18 cellular contexts compared by ENCODE assay signal in genomic region chr7:106553446-106553836, GRCh38.
"Had no signal": no experiment of that assay in that cellular context is flagged by ENCODE, and none has a peak within 500 bp of the region (broad histone marks: within the 10 kb centered on the region; RNA-seq: fewer than 3 reads in every experiment).

No MANE protein-coding gene starts in this region.

- H3K4me1 Mint-ChIP-seq: activated CD4-positive, alpha-beta memory T cell treated with anti-CD3 and anti-CD28 coated beads, Interleukin-2, amount 10 ng/mL, durations not matched to agents 7 days and 5 days; activated naive CD4-positive, alpha-beta T cell treated with anti-CD3 and anti-CD28 coated beads, Interleukin-2, amount 10 ng/mL, durations not matched to agents 7 days and 5 days had no signal

- H3K4me3 Mint-ChIP-seq: activated CD4-positive, alpha-beta memory T cell treated with anti-CD3 and anti-CD28 coated beads, Interleukin-2, amount 10 ng/mL, durations not matched to agents 7 days and 5 days; activated naive CD4-positive, alpha-beta T cell treated with anti-CD3 and anti-CD28 coated beads, Interleukin-2, amount 10 ng/mL, durations not matched to agents 7 days and 5 days; activated T-cell treated with anti-CD3 and anti-CD28 coated beads, Interleukin-2, amount 50 U/mL, for 72 hours; natural killer cell treated with Interleukin-12 subunit alpha and Interleukin-12 subunit beta and Interleukin-15 and Interleukin-18, amount 100 ng/mL, for 72 hours had no signal

- H3K27ac Mint-ChIP-seq: activated CD4-positive, alpha-beta memory T cell treated with anti-CD3 and anti-CD28 coated beads, Interleukin-2, amount 10 ng/mL, durations not matched to agents 7 days and 5 days; activated naive CD4-positive, alpha-beta T cell treated with anti-CD3 and anti-CD28 coated beads, Interleukin-2, amount 10 ng/mL, durations not matched to agents 7 days and 5 days; activated T-cell treated with anti-CD3 and anti-CD28 coated beads, Interleukin-2, amount 50 U/mL, for 72 hours; natural killer cell treated with Interleukin-12 subunit alpha and Interleukin-12 subunit beta and Interleukin-15 and Interleukin-18, amount 100 ng/mL, for 72 hours; progenitor cell of endocrine pancreas had no signal

- H3K27me3 Mint-ChIP-seq: activated naive CD4-positive, alpha-beta T cell treated with anti-CD3 and anti-CD28 coated beads, Interleukin-2, amount 10 ng/mL, durations not matched to agents 7 days and 5 days; progenitor cell of endocrine pancreas had no signal

- H3K36me3 Mint-ChIP-seq: activated naive CD4-positive, alpha-beta T cell treated with anti-CD3 and anti-CD28 coated beads, Interleukin-2, amount 10 ng/mL, durations not matched to agents 7 days and 5 days had no signal

- ATAC-seq: gastroesophageal sphincter; natural killer cell treated with Interleukin-12 subunit alpha and Interleukin-12 subunit beta and Interleukin-15 and Interleukin-18, amount 100 ng/mL, for 72 hours had no signal

- DNase-seq: activated CD4-positive, alpha-beta memory T cell treated with anti-CD3 and anti-CD28 coated beads, Interleukin-2, amount 10 ng/mL, durations not matched to agents 7 days and 5 days; activated CD4-positive, alpha-beta T cell treated with anti-CD3 and anti-CD28 coated beads for 4 hours; activated CD4-positive, CD25-positive, alpha-beta regulatory T cell; activated effector memory CD4-positive, alpha-beta T cell treated with anti-CD3 and anti-CD28 coated beads, Interleukin-2, amount 50 U/mL, for 16 hours; activated naive CD4-positive, alpha-beta T cell treated with anti-CD3 and anti-CD28 coated beads, Interleukin-2, amount 10 ng/mL, durations not matched to agents 7 days and 5 days; activated T-cell treated with anti-CD3 and anti-CD28 coated beads, Interleukin-2, amount 50 U/mL, for 72 hours; cerebellar nuclear complex; left ventricle myocardium inferior; mammary epithelial cell; retina; sigmoid colon; stimulated activated CD4-positive, alpha-beta T cell treated with anti-CD3 and anti-CD28 coated beads, Interleukin-4, amount 100 ng/mL, for 1 hour; stimulated activated naive CD8-positive, alpha-beta T cell treated with anti-CD3 and anti-CD28 coated beads, Interleukin-15, Interleukin-2, amounts not matched to agents 100 U/mL and 50 U/mL, for 24 hours; T1000; upper lobe of left lung had no signal
